ENCODE assay signal across 8 cellular contexts in the genomic region with DNA sequence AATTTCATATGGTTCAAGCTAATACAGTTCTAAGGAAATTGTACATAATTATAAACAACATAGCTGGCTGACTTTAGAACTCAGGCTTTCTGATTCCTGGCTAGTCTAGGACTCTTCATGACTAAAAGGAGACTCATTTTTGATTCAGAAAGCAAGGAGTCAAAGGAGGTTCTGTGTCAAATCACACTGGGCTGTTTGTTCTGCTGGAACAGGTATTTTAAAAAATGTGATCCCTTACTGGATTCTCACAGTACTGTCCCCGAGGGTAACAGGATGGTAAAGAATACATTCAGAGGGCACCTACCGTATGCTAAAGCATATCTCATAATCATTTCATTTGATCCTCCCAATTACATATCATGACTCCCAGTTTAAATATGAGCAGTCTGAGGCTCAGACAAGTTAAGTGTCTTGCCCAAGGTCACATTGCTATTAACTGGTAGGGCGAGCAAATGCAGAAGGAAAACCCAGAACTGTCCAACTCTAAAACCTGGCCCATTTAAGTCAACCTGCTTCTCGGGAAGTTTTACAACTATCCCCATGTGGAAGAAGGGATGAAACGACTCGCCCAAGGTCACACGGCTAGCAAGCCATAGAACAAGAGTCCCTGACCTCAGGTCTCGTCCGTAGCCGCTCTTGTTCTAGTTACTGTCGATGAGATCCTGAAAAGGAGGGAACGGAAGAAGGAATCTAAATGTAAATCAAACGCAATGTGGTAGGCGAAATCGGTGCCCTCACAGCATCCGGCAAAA.
DNase-seq lines count a peak whose midpoint lies in the region; ATAC-seq lines count a peak whose summit lies in the region.

No MANE protein-coding gene starts in this region.

- H3K9me3 ChIP-seq in iPS-18a (ENCODE audit: control insufficient read depth, low read depth, low read length), result no peaks in the 10 kb centered on the region

- peak overlapping the region; percentile 98 for H3K4me3 Mint-ChIP-seq in activated naive CD8-positive, alpha-beta T cell treated with anti-CD3 and anti-CD28 coated beads, Interleukin-2, amount 50 U/mL, for 24 hours
- H3K4me3 Mint-ChIP-seq in stimulated activated effector memory CD8-positive, alpha-beta T cell treated with anti-CD3 and anti-CD28 coated beads, Interleukin-12 subunit alpha, Interleukin-12 subunit beta, amount 100 ng/mL, for 72 hours, result peak overlapping the region; percentile 93

- H3K9ac ChIP-seq in iPS-18a (ENCODE audit: low read length), result peak overlapping the region; percentile 98

- H3K4me1 Mint-ChIP-seq in activated naive CD8-positive, alpha-beta T cell treated with anti-CD3 and anti-CD28 coated beads, Interleukin-2, amount 50 U/mL, for 24 hours, result peaks cover 13% of the 10 kb centered on the region
- H3K4me1 Mint-ChIP-seq in stimulated activated effector memory CD8-positive, alpha-beta T cell treated with anti-CD3 and anti-CD28 coated beads, Interleukin-12 subunit alpha, Interleukin-12 subunit beta, amount 100 ng/mL, for 72 hours, result no peaks in the 10 kb centered on the region

- H3K4me1 ChIP-seq in ACC112 (ENCODE audit: control insufficient read depth, insufficient read depth, low read length, unreplicated experiment), result peaks cover 8% of the 10 kb centered on the region
- H3K4me1 ChIP-seq in iPS-18a (ENCODE audit: control insufficient read depth, low read depth, low read length), result peaks cover 22% of the 10 kb centered on the region

- H3K36me3 Mint-ChIP-seq in activated naive CD8-positive, alpha-beta T cell treated with anti-CD3 and anti-CD28 coated beads, Interleukin-2, amount 50 U/mL, for 24 hours (ENCODE audit: low read depth), result peaks cover 12% of the 10 kb centered on the region
- H3K36me3 Mint-ChIP-seq in stimulated activated effector memory CD8-positive, alpha-beta T cell treated with anti-CD3 and anti-CD28 coated beads, Interleukin-12 subunit alpha, Interleukin-12 subunit beta, amount 100 ng/mL, for 72 hours, result peaks cover 29% of the 10 kb centered on the region

- no peaks in the 10 kb centered on the region for H3K27me3 ChIP-seq in ACC112 (ENCODE audit: insufficient read depth, low read length)
- H3K27me3 ChIP-seq in iPS-18a (ENCODE audit: control insufficient read depth, insufficient read depth, low read length), result no peaks in the 10 kb centered on the region

- no peaks in the 10 kb centered on the region for H3K9me3 Mint-ChIP-seq in activated naive CD8-positive, alpha-beta T cell treated with anti-CD3 and anti-CD28 coated beads, Interleukin-2, amount 50 U/mL, for 24 hours
- no peaks in the 10 kb centered on the region for H3K9me3 Mint-ChIP-seq in stimulated activated effector memory CD8-positive, alpha-beta T cell treated with anti-CD3 and anti-CD28 coated beads, Interleukin-12 subunit alpha, Interleukin-12 subunit beta, amount 100 ng/mL, for 72 hours

- no peak for DNase-seq in activated naive CD8-positive, alpha-beta T cell treated with anti-CD3 and anti-CD28 coated beads, Interleukin-2, amount 50 U/mL, for 24 hours
- no peak for DNase-seq in stimulated activated effector memory CD8-positive, alpha-beta T cell treated with anti-CD3 and anti-CD28 coated beads, Interleukin-12 subunit alpha, Interleukin-12 subunit beta, amount 100 ng/mL, for 72 hours (ENCODE audit: low spot score in 2 of 2)
- no peak for DNase-seq in COLO829 (ENCODE audit: low spot score)

- ATAC-seq in GM18867 (IDR thresholded peaks at IDR 0.05; ENCODE audit: unreplicated experiment) (peak; percentile 20), HG03439 (IDR thresholded peaks at IDR 0.05; ENCODE audit: unreplicated experiment) (peak; percentile 28), HG03108 (IDR thresholded peaks at IDR 0.05; ENCODE audit: unreplicated experiment) (no peak)
- no peak for ATAC-seq in activated naive CD8-positive, alpha-beta T cell treated with anti-CD3 and anti-CD28 coated beads, Interleukin-2, amount 50 U/mL, for 24 hours
- ATAC-seq in stimulated activated effector memory CD8-positive, alpha-beta T cell treated with anti-CD3 and anti-CD28 coated beads, Interleukin-12 subunit alpha, Interleukin-12 subunit beta, amount 100 ng/mL, for 72 hours, result peak; percentile 16

- H3K27ac ChIP-seq in ACC112 (ENCODE audit: low read depth, low read length) (peak overlapping the region; percentile 41), iPS-18a (ENCODE audit: low read length) (peak overlapping the region; percentile 91)

- H2AFZ ChIP-seq in ACC112 (ENCODE audit: low read length, unreplicated experiment), result peak overlapping the region; percentile 83

- H3K4me3 ChIP-seq in ACC112 (ENCODE audit: low read depth, low read length) (peak overlapping the region; percentile 89), iPS-18a (ENCODE audit: low read length) (peak overlapping the region; percentile 100)

- H3K79me2 ChIP-seq in ACC112 (ENCODE audit: control insufficient read depth, insufficient read depth, low read length, unreplicated experiment), result peaks cover 40% of the 10 kb centered on the region

- H3K36me3 ChIP-seq in ACC112 (ENCODE audit: insufficient read depth, low read length) (no peaks in the 10 kb centered on the region), iPS-18a (ENCODE audit: control insufficient read depth, low read depth, low read length) (peaks cover 22% of the 10 kb centered on the region)

- H3K27ac Mint-ChIP-seq in activated naive CD8-positive, alpha-beta T cell treated with anti-CD3 and anti-CD28 coated beads, Interleukin-2, amount 50 U/mL, for 24 hours, result peak overlapping the region; percentile 95
- H3K27ac Mint-ChIP-seq in stimulated activated effector memory CD8-positive, alpha-beta T cell treated with anti-CD3 and anti-CD28 coated beads, Interleukin-12 subunit alpha, Interleukin-12 subunit beta, amount 100 ng/mL, for 72 hours, result peak overlapping the region; percentile 99

- H3K27me3 Mint-ChIP-seq in activated naive CD8-positive, alpha-beta T cell treated with anti-CD3 and anti-CD28 coated beads, Interleukin-2, amount 50 U/mL, for 24 hours, result no peaks in the 10 kb centered on the region

Comparison
In these comparisons a context has a peak if more than half of its experiments do, and no peak if none do; other contexts are left out.
1. ATAC-seq: peak in GM18867 (single experiment), HG03439 (single experiment) and stimulated activated effector memory CD8-positive, alpha-beta T cell treated with anti-CD3 and anti-CD28 coated beads, Interleukin-12 subunit alpha, Interleukin-12 subunit beta, amount 100 ng/mL, for 72 hours (single experiment); none in activated naive CD8-positive, alpha-beta T cell treated with anti-CD3 and anti-CD28 coated beads, Interleukin-2, amount 50 U/mL, for 24 hours (single experiment) and HG03108 (single experiment).